In genomic region chr20:33007376-33008335, GRCh38 we compare ENCODE assay signal across 1 cellular context.
TF ChIP-seq lines count a peak whose summit lies in the region.

A gene with protein sequence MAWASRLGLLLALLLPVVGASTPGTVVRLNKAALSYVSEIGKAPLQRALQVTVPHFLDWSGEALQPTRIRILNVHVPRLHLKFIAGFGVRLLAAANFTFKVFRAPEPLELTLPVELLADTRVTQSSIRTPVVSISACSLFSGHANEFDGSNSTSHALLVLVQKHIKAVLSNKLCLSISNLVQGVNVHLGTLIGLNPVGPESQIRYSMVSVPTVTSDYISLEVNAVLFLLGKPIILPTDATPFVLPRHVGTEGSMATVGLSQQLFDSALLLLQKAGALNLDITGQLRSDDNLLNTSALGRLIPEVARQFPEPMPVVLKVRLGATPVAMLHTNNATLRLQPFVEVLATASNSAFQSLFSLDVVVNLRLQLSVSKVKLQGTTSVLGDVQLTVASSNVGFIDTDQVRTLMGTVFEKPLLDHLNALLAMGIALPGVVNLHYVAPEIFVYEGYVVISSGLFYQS (plus strand): TSS chr20:33007704. CDS start chr20:33008575, 871 bp downstream.

TF ChIP-seq in HepG2, 621 proteins besides CTCF, POLR2A, EP300 and RAD21 (continued from another document and continues in another):
- TF ChIP-seq TCF7 (IDR thresholded peaks at IDR 0.05; ENCODE audit: low read depth) (peak; percentile 83), E2F1 (CRISPR knock-in tag; IDR thresholded peaks at IDR 0.05) (no peak), ZNF234 (CRISPR knock-in tag; conservative IDR thresholded peaks at IDR 0.05) (no peak), KLF13 (CRISPR knock-in tag; IDR thresholded peaks at IDR 0.05) (peak; percentile 87), SCMH1 (CRISPR knock-in tag; IDR thresholded peaks at IDR 0.05; ENCODE audit: borderline replicate concordance) (no peak), ZNF761 (CRISPR knock-in tag; conservative IDR thresholded peaks at IDR 0.05) (peak; percentile 96), JUND (CRISPR knock-in tag; IDR thresholded peaks at IDR 0.05) (no peak; the same call in none of the 2 replicates), ZNF275 (CRISPR knock-in tag; IDR thresholded peaks at IDR 0.05; ENCODE audit: borderline replicate concordance) (peak; percentile 33), AHR (CRISPR knock-in tag; IDR thresholded peaks at IDR 0.05) (peak; percentile 49), ZNF225 (CRISPR knock-in tag; IDR thresholded peaks at IDR 0.05) (peak; percentile 5; the same call in 1 of the 2 replicates), ZNF12 (CRISPR knock-in tag; IDR thresholded peaks at IDR 0.05) (no peak; the same call in 1 of the 2 replicates), ZNF782 (CRISPR knock-in tag; IDR thresholded peaks at IDR 0.05; ENCODE audit: borderline replicate concordance) (peak; percentile 28; the same call in 1 of the 2 replicates), FOSL1 (CRISPR knock-in tag; IDR thresholded peaks at IDR 0.05; ENCODE audit: borderline replicate concordance) (no peak), ZNF563 (CRISPR knock-in tag; IDR thresholded peaks at IDR 0.05) (no peak; the same call in 1 of the 2 replicates), ZBTB26 (CRISPR knock-in tag; IDR thresholded peaks at IDR 0.05; ENCODE audit: borderline replicate concordance) (peak; percentile 52; the same call in 1 of the 2 replicates), ZSCAN20 (CRISPR knock-in tag; IDR thresholded peaks at IDR 0.05; ENCODE audit: borderline replicate concordance) (no peak; the same call in 1 of the 2 replicates), DMTF1 (CRISPR knock-in tag; IDR thresholded peaks at IDR 0.05) (no peak), ZNF674 (CRISPR knock-in tag; IDR thresholded peaks at IDR 0.05; ENCODE audit: low read depth) (peak; percentile 97; the same call in 1 of the 2 replicates), DMAP1 (CRISPR knock-in tag; IDR thresholded peaks at IDR 0.05) (peak; percentile 99), ZBTB3 (CRISPR knock-in tag; IDR thresholded peaks at IDR 0.05; ENCODE audit: borderline replicate concordance, low read depth) (peak; percentile 93), ZNF136 (CRISPR knock-in tag; IDR thresholded peaks at IDR 0.05; ENCODE audit: low read depth) (peak; percentile 27; the same call in 1 of the 2 replicates), SMAD3 (CRISPR knock-in tag; IDR thresholded peaks at IDR 0.05) (peak; percentile 84), ATF7-NPFF (CRISPR knock-in tag; IDR thresholded peaks at IDR 0.05; ENCODE audit: low read depth) (peak; percentile 82; the same call in 1 of the 2 replicates), PRPF4 (IDR thresholded peaks at IDR 0.05; ENCODE audit: low read depth, low read length, poor library complexity, severe bottlenecking) (peak; percentile 39), HOXD1 (CRISPR knock-in tag; IDR thresholded peaks at IDR 0.05) (peak; percentile 93), GPN1 (CRISPR knock-in tag; IDR thresholded peaks at IDR 0.05; ENCODE audit: borderline replicate concordance) (no peak), ZNF382 (CRISPR knock-in tag; IDR thresholded peaks at IDR 0.05; ENCODE audit: borderline replicate concordance) (no peak), ZNF569 (CRISPR knock-in tag; IDR thresholded peaks at IDR 0.05; ENCODE audit: borderline replicate concordance) (peak; percentile 70; the same call in 1 of the 2 replicates), HNF1A (IDR thresholded peaks at IDR 0.05; ENCODE audit: low read depth) (peak; percentile 30; the same call in 1 of the 2 replicates), HNF1A (CRISPR knock-in tag; IDR thresholded peaks at IDR 0.05; ENCODE audit: borderline replicate concordance) (peak; percentile 76), ZNF790 (CRISPR knock-in tag; IDR thresholded peaks at IDR 0.05; ENCODE audit: borderline replicate concordance) (no peak), REXO4 (CRISPR knock-in tag; IDR thresholded peaks at IDR 0.05; ENCODE audit: borderline replicate concordance) (no peak), ZNF746 (CRISPR knock-in tag; IDR thresholded peaks at IDR 0.05) (peak; percentile 96), ZNF557 (CRISPR knock-in tag; IDR thresholded peaks at IDR 0.05) (peak; percentile 94), REL (CRISPR knock-in tag; conservative IDR thresholded peaks at IDR 0.05) (no peak), ZNF446 (CRISPR knock-in tag; IDR thresholded peaks at IDR 0.05) (peak; percentile 78), NFKB2 (CRISPR knock-in tag; IDR thresholded peaks at IDR 0.05; ENCODE audit: borderline replicate concordance) (peak; percentile 82), ZC3H4 (CRISPR knock-in tag; IDR thresholded peaks at IDR 0.05; ENCODE audit: borderline replicate concordance) (no peak; the same call in none of the 2 replicates), ZNF431 (CRISPR knock-in tag; IDR thresholded peaks at IDR 0.05; ENCODE audit: borderline replicate concordance, low read depth) (no peak; the same call in none of the 2 replicates)
- TF ChIP-seq, protein P1, sequence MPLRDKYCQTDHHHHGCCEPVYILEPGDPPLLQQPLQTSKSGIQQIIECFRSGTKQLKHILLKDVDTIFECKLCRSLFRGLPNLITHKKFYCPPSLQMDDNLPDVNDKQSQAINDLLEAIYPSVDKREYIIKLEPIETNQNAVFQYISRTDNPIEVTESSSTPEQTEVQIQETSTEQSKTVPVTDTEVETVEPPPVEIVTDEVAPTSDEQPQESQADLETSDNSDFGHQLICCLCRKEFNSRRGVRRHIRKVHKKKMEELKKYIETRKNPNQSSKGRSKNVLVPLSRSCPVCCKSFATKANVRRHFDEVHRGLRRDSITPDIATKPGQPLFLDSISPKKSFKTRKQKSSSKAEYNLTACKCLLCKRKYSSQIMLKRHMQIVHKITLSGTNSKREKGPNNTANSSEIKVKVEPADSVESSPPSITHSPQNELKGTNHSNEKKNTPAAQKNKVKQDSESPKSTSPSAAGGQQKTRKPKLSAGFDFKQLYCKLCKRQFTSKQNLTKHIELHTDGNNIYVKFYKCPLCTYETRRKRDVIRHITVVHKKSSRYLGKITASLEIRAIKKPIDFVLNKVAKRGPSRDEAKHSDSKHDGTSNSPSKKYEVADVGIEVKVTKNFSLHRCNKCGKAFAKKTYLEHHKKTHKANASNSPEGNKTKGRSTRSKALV (CRISPR knock-in tag; IDR thresholded peaks at IDR 0.05) = peak; percentile 80; the same call in 1 of the 2 replicates
- TF ChIP-seq, protein P2, sequence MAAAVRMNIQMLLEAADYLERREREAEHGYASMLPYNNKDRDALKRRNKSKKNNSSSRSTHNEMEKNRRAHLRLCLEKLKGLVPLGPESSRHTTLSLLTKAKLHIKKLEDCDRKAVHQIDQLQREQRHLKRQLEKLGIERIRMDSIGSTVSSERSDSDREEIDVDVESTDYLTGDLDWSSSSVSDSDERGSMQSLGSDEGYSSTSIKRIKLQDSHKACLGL (CRISPR knock-in tag; IDR thresholded peaks at IDR 0.05) = peak; percentile 73; the same call in 1 of the 2 replicates
- TF ChIP-seq, protein P3, sequence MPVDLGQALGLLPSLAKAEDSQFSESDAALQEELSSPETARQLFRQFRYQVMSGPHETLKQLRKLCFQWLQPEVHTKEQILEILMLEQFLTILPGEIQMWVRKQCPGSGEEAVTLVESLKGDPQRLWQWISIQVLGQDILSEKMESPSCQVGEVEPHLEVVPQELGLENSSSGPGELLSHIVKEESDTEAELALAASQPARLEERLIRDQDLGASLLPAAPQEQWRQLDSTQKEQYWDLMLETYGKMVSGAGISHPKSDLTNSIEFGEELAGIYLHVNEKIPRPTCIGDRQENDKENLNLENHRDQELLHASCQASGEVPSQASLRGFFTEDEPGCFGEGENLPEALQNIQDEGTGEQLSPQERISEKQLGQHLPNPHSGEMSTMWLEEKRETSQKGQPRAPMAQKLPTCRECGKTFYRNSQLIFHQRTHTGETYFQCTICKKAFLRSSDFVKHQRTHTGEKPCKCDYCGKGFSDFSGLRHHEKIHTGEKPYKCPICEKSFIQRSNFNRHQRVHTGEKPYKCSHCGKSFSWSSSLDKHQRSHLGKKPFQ (CRISPR knock-in tag; IDR thresholded peaks at IDR 0.05; ENCODE audit: insufficient replicate concordance) = peak; percentile 93
- TF ChIP-seq, protein P4, sequence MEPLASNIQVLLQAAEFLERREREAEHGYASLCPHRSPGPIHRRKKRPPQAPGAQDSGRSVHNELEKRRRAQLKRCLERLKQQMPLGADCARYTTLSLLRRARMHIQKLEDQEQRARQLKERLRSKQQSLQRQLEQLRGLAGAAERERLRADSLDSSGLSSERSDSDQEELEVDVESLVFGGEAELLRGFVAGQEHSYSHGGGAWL (CRISPR knock-in tag; IDR thresholded peaks at IDR 0.05) = peak; percentile 25; the same call in 1 of the 2 replicates
